In the genomic region with DNA sequence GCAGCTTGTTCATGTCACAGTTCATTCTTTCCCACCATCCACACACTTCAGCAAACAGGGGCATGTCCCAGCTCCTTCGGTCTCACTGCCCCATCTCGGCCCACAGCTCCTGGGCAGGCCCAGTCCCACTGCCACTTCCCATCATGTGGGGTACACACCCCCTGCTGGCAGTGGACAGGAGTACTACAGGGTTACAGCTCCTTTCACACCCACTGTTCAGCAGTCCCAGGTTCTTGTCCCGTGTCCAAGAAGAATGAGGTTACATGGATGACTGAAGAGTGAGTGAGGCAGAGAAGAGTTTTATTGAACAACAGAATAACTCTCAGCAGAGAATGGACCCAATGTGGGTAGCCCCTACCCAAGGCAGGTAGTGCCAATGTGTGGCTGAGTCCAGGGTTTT, we compare ENCODE assay signal across 20 cellular contexts.
A peak's percentile ranks its signal among the peaks of the same experiment; 100 is the strongest.
DNase-seq lines count a peak whose midpoint lies in the region; ATAC-seq and TF ChIP-seq lines count a peak whose summit lies in the region.
"Had no signal": no experiment of that assay in that cellular context is flagged by ENCODE, and none has a peak within 500 bp of the region (broad histone marks: within the 10 kb centered on the region; RNA-seq: fewer than 3 reads in every experiment).

No MANE protein-coding gene starts in this region.

- H3K4me1 Mint-ChIP-seq in GM23338: peaks cover 9% of the 10 kb centered on the region; the same call in 2 of the 3 replicates

- ATAC-seq in GM23338 (no peak), HG03025 (IDR thresholded peaks at IDR 0.05; ENCODE audit: low FRiP score, unreplicated experiment) (no peak)
- ATAC-seq: gastroesophageal sphincter, left ventricle myocardium superior, right cardiac atrium had no signal

- H3K27me3 Mint-ChIP-seq in GM23338 (ENCODE audit: insufficient read depth, low read depth, poor library complexity): no peaks in the 10 kb centered on the region

- in situ Hi-C loops in GM23248 (cut with MboI): no loop called here

- H3K4me3 ChIP-seq in BE2C (ENCODE audit: low read depth, low read length): no peak overlapping the region
- no peak overlapping the region for H3K4me3 ChIP-seq in GM23338
- H3K4me3 ChIP-seq in PC-9: no peak overlapping the region
- H3K4me3 ChIP-seq in fibroblast of mammary gland (ENCODE audit: control insufficient read depth, low read depth, low read length): no peak overlapping the region
- no peak overlapping the region for H3K4me3 ChIP-seq in GM23248
- H3K4me3 ChIP-seq: ascending aorta, gastroesophageal sphincter, SK-N-MC, vagina had no signal

- TF ChIP-seq CTCF in BE2C (IDR thresholded peaks at IDR 0.05; ENCODE audit: low read depth, low read length): 0 out of 2 replicates have a peak, but pooled peaks have one; percentile 3
- no peak for TF ChIP-seq CTCF in GM23338 (conservative IDR thresholded peaks at IDR 0.05; ENCODE audit: low read depth in 2 of 2)
- TF ChIP-seq CTCF in PC-9 (conservative IDR thresholded peaks at IDR 0.05): peak; percentile 21; the same call in 1 of the 2 replicates
- no peak for TF ChIP-seq CTCF in fibroblast of mammary gland (conservative IDR thresholded peaks at IDR 0.05; ENCODE audit: control insufficient read depth, insufficient read depth, low read depth, low read length)

- 88 to 92% methylated on average over 3 of the region's 3 CpGs for WGBS in GM23248 (ENCODE audit: low coverage in 1 of 2, low lambda C conversion rate in 2 of 2, missing lambda C conversion rate in 2 of 2), 2 experiments

- H2AFZ ChIP-seq in GM23338: no peak overlapping the region
- H2AFZ ChIP-seq in PC-9: no peak overlapping the region
- no peak overlapping the region for H2AFZ ChIP-seq in GM23248

- H3K9me3 Mint-ChIP-seq in GM23338: peaks cover 35% of the 10 kb centered on the region

- H3K4me1 ChIP-seq in BE2C: no peaks in the 10 kb centered on the region
- no peaks in the 10 kb centered on the region; the same call in 1 of the 2 replicates for H3K4me1 ChIP-seq in GM23338 (ENCODE audit: insufficient read depth)
- no peaks in the 10 kb centered on the region for H3K4me1 ChIP-seq in PC-9 (replicated peaks; ENCODE audit: insufficient read depth)
- peaks cover 7% of the 10 kb centered on the region; the same call in 1 of the 2 replicates for H3K4me1 ChIP-seq in GM23248 (ENCODE audit: insufficient read depth)
- H3K4me1 ChIP-seq: ascending aorta, gastroesophageal sphincter, vagina had no signal

- H3K9me3 ChIP-seq in BE2C: no peaks in the 10 kb centered on the region; the same call in 1 of the 2 replicates
- no peaks in the 10 kb centered on the region for H3K9me3 ChIP-seq in PC-9 (ENCODE audit: insufficient read depth, low read depth)
- H3K9me3 ChIP-seq in GM23248 (ENCODE audit: low read depth): no peaks in the 10 kb centered on the region
- H3K9me3 ChIP-seq: ascending aorta, vagina had no signal

- H3F3A ChIP-seq in GM23338 (replicated peaks; ENCODE audit: low read depth) (no peaks in the 10 kb centered on the region), PC-9 (ENCODE audit: insufficient read depth, low read depth) (no peaks in the 10 kb centered on the region), GM23248 (ENCODE audit: insufficient read depth) (no peaks in the 10 kb centered on the region)

- no peak overlapping the region for H3K27ac ChIP-seq in GM23338 (ENCODE audit: low read depth)
- no peak overlapping the region for H3K27ac ChIP-seq in PC-9
- H3K27ac ChIP-seq in GM23248: no peak overlapping the region
- H3K27ac ChIP-seq: ascending aorta, gastroesophageal sphincter, SK-N-MC, vagina had no signal

- H3K4me2 ChIP-seq in GM23338 (no peak overlapping the region), PC-9 (no peak overlapping the region), GM23248 (ENCODE audit: unreplicated experiment) (no peak overlapping the region)

- H3K4me3 Mint-ChIP-seq in GM23338: no peak overlapping the region

- POLR2A ChIA-PET in PC-9 (lab: Charles Lee; ENCODE audit: unreplicated experiment): no interaction called here

- CTCF ChIA-PET in PC-9 (lab: Charles Lee): no interaction called here

- H4K20me1 ChIP-seq in GM23338 (replicated peaks; ENCODE audit: insufficient read depth) (no peaks in the 10 kb centered on the region), PC-9 (ENCODE audit: insufficient read depth) (no peaks in the 10 kb centered on the region), GM23248 (ENCODE audit: insufficient read depth) (no peaks in the 10 kb centered on the region)

- H3K36me3 ChIP-seq in BE2C: no peaks in the 10 kb centered on the region
- H3K36me3 ChIP-seq in GM23338 (ENCODE audit: insufficient read depth): no peaks in the 10 kb centered on the region; the same call in none of the 2 replicates
- no peaks in the 10 kb centered on the region for H3K36me3 ChIP-seq in PC-9 (ENCODE audit: low read depth)
- no peaks in the 10 kb centered on the region for H3K36me3 ChIP-seq in GM23248 (ENCODE audit: low read depth)
- H3K36me3 ChIP-seq: ascending aorta, gastroesophageal sphincter, vagina had no signal

- no peak overlapping the region for H3K27ac Mint-ChIP-seq in GM23338

- no peak for DNase-seq in BE2C
- DNase-seq in GM23338 (ENCODE audit: low spot score): peak; percentile 41
- DNase-seq in PC-9: no peak
- DNase-seq in fibroblast of mammary gland (ENCODE audit: low read depth): peak; percentile 21
- DNase-seq in GM23248: no peak
- DNase-seq in effector CD4-positive, alpha-beta T cell: no peak
- DNase-seq in GM19238 (ENCODE audit: insufficient read length, low spot score): no peak
- DNase-seq: activated CD4-positive, alpha-beta T cell treated with anti-CD3 and anti-CD28 coated beads for 4 hours; activated naive CD4-positive, alpha-beta T cell; GF-D8; left ventricle myocardium superior; NCI-H2029; NCI-H524; T-helper 9 cell had no signal

- H3K9ac ChIP-seq in GM23248: no peak overlapping the region

- H3K27me3 ChIP-seq in BE2C (no peaks in the 10 kb centered on the region), GM23338 (ENCODE audit: insufficient read depth) (no peaks in the 10 kb centered on the region), PC-9 (ENCODE audit: insufficient read depth, low read depth) (no peaks in the 10 kb centered on the region), GM23248 (replicated peaks; ENCODE audit: insufficient read depth) (no peaks in the 10 kb centered on the region)
- H3K27me3 ChIP-seq: ascending aorta, gastroesophageal sphincter, vagina had no signal

- peaks cover 28% of the 10 kb centered on the region for H3K36me3 Mint-ChIP-seq in GM23338 (ENCODE audit: low read depth)

- BruUV-seq in PC-9 (replicated peaks; lab: Mats Ljungman, UMichigan): no TSS peak

- H3K9me2 ChIP-seq in GM23338 (ENCODE audit: insufficient read depth) (no peaks in the 10 kb centered on the region; the same call in 1 of the 2 replicates), PC-9 (ENCODE audit: insufficient read depth) (no peaks in the 10 kb centered on the region), GM23248 (ENCODE audit: insufficient read depth) (no peaks in the 10 kb centered on the region)

- H3K79me2 ChIP-seq in GM23338 (replicated peaks; ENCODE audit: insufficient read depth): no peaks in the 10 kb centered on the region
- no peaks in the 10 kb centered on the region for H3K79me2 ChIP-seq in PC-9 (ENCODE audit: low read depth)
- H3K79me2 ChIP-seq in GM23248 (ENCODE audit: insufficient read depth): no peaks in the 10 kb centered on the region

- intact Hi-C loops in PC-9 (cut with micrococcal nuclease; ENCODE audit: unreplicated experiment): no loop called here

TF ChIP-seq in GM23338, 12 proteins besides CTCF, POLR2A, EP300 and RAD21:
- TF ChIP-seq NANOG (IDR thresholded peaks at IDR 0.05; ENCODE audit: borderline replicate concordance): no peak
- no peak for TF ChIP-seq JUNB (IDR thresholded peaks at IDR 0.05; ENCODE audit: unreplicated experiment)
- no peak for TF ChIP-seq EZH2 (IDR thresholded peaks at IDR 0.05; ENCODE audit: low read depth, unreplicated experiment)
- no peak for TF ChIP-seq EZH2phosphoT487 (IDR thresholded peaks at IDR 0.05; ENCODE audit: unreplicated experiment)
TF ChIP-seq in GM23338: peak in this region for 0.

Comparison
In these comparisons a context has a peak if more than half of its experiments do, and no peak if none do; other contexts are left out.
1. DNase-seq: peak in GM23338 (single experiment) and fibroblast of mammary gland (single experiment); none in BE2C (single experiment), PC-9 (0 of 2), GM23248 (single experiment), effector CD4-positive, alpha-beta T cell (single experiment) and GM19238 (single experiment).
2. CTCF ChIP-seq: peak in BE2C (single experiment) and PC-9 (single experiment); none in GM23338 (0 of 2) and fibroblast of mammary gland (single experiment).